ENCODE assay signal across 37 cellular contexts in genomic region chr10:49152663-49153062, GRCh38. TPM values are rescaled to one million over a fixed set of nuclear protein-coding genes. Genes with fewer than 3 reads are reported as not detected.
"Had no signal": no experiment of that assay in that cellular context is flagged by ENCODE, and none has a peak within 500 bp of the region (broad histone marks: within the 10 kb centered on the region; RNA-seq: fewer than 3 reads in every experiment).

No MANE protein-coding gene starts in this region.

- FAIRE-seq: islet of Langerhans, kidney had no signal

- H3K27ac Mint-ChIP-seq: mesothelial cell of epicardium; naive B cell; natural killer cell; nephron progenitor cell; neural progenitor cell; progenitor cell of endocrine pancreas; stimulated activated naive CD8-positive, alpha-beta T cell treated with anti-CD3 and anti-CD28 coated beads, Interleukin-15, Interleukin-2, amounts not matched to agents 100 ng/mL and 50 ng/mL, for 24 hours had no signal

- H2AFZ ChIP-seq: neural progenitor cell had no signal

- ATAC-seq: left colon, left lung, lower lobe of right lung, natural killer cell, right lobe of liver, upper lobe of right lung had no signal

- H3K4me2 ChIP-seq: neural progenitor cell, smooth muscle cell had no signal

- H3K9ac ChIP-seq: neural progenitor cell had no signal

- H3K27me3 ChIP-seq: left lung, neural progenitor cell, ovary, right atrium auricular region, right lobe of liver, suprapubic skin, upper lobe of right lung had no signal

- DNase-seq: hippocampal formation; immature natural killer cell; kidney; left colon; left lung; lower lobe of right lung; mammary epithelial cell; mesenchymal stem cell; naive B cell; natural killer cell; nephron progenitor cell; ovary; right lobe of liver; stimulated activated CD4-positive, alpha-beta T cell treated with anti-CD3 and anti-CD28 coated beads, Interleukin-1b, Interleukin-23, amount 100 ng/mL, for 48 hours; stimulated activated CD4-positive, alpha-beta T cell treated with anti-CD3 and anti-CD28 coated beads, Interleukin-2, amount 100 ng/mL, for 48 hours; stimulated activated CD4-positive, alpha-beta T cell treated with anti-CD3 and anti-CD28 coated beads, Interleukin-4, amount 100 ng/mL, for 4 hours; stimulated activated CD8-positive, alpha-beta memory T cell treated with anti-CD3 and anti-CD28 coated beads, Interleukin-4, amount 100 ng/mL, for 48 hours; stimulated activated naive CD4-positive, alpha-beta T cell; tibial artery; trophoblast cell; upper lobe of right lung had no signal

- H3K36me3 Mint-ChIP-seq: mesothelial cell of epicardium, neural progenitor cell had no signal

- H3K4me3 Mint-ChIP-seq: immature natural killer cell; mesothelial cell of epicardium; natural killer cell; nephron progenitor cell; neural progenitor cell; stimulated activated naive CD8-positive, alpha-beta T cell treated with anti-CD3 and anti-CD28 coated beads, Interleukin-15, Interleukin-2, amounts not matched to agents 100 ng/mL and 50 ng/mL, for 24 hours had no signal

- H3K27ac ChIP-seq: left lung, lower lobe of right lung, neural progenitor cell, ovary, right atrium auricular region, right lobe of liver, suprapubic skin, thoracic aorta, tibial artery, upper lobe of right lung had no signal

- H3K9me3 ChIP-seq: ovary, upper lobe of right lung had no signal

- H3K4me3 ChIP-seq: left lung, lower lobe of right lung, neural progenitor cell, ovary, right atrium auricular region, right lobe of liver, smooth muscle cell, suprapubic skin, thoracic aorta, tibial artery, upper lobe of right lung had no signal

- H3K4me1 ChIP-seq: left lung, lower lobe of right lung, neural progenitor cell, right atrium auricular region, right lobe of liver, suprapubic skin, tibial artery, upper lobe of right lung had no signal

- H3K36me3 ChIP-seq: lower lobe of right lung, neural progenitor cell, ovary, right atrium auricular region, right lobe of liver, suprapubic skin, thoracic aorta, tibial artery, upper lobe of right lung had no signal

- H3K4me1 Mint-ChIP-seq: mesothelial cell of epicardium, naive B cell, nephron progenitor cell, neural progenitor cell had no signal

RNA-seq across cellular contexts. Expression of gene FAM170B, which starts 18.8 kb away (rescaled TPM):
- total RNA-seq: kidney, left colon, liver, lower lobe of right lung, mammary epithelial cell, mesothelial cell of epicardium, mononuclear cell, natural killer cell, omental fat pad, ovary, progenitor cell of endocrine pancreas, pulmonary artery endothelial cell, renal cortical epithelial cell, right atrium auricular region, right lobe of liver, skeletal muscle tissue, smooth muscle cell, subcutaneous adipose tissue, suprapubic skin, thoracic aorta, upper lobe of right lung had no signal
- polyA plus RNA-seq: immature natural killer cell, liver, mammary epithelial cell, ovary, smooth muscle cell had no signal

RNA-seq across cellular contexts. Expression of gene TMEM273, which starts 35.5 kb away (rescaled TPM):
- total RNA-seq: mammary epithelial cell, mesothelial cell of epicardium, progenitor cell of endocrine pancreas, renal cortical epithelial cell had no signal
- polyA plus RNA-seq: mammary epithelial cell, smooth muscle cell had no signal

RNA-seq across cellular contexts. Expression of gene VSTM4, which starts 37.3 kb away (rescaled TPM):
- polyA plus RNA-seq: mammary epithelial cell had no signal
